In genomic region chr4:15042529-15043167, GRCh38 we compare ENCODE assay signal across 1 cellular context.
TF ChIP-seq lines count a peak whose summit lies in the region.

No MANE protein-coding gene starts in this region.

TF ChIP-seq in HepG2, 621 proteins besides CTCF, POLR2A, EP300 and RAD21:
- TF ChIP-seq, protein P1, sequence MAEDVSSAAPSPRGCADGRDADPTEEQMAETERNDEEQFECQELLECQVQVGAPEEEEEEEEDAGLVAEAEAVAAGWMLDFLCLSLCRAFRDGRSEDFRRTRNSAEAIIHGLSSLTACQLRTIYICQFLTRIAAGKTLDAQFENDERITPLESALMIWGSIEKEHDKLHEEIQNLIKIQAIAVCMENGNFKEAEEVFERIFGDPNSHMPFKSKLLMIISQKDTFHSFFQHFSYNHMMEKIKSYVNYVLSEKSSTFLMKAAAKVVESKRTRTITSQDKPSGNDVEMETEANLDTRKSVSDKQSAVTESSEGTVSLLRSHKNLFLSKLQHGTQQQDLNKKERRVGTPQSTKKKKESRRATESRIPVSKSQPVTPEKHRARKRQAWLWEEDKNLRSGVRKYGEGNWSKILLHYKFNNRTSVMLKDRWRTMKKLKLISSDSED (CRISPR knock-in tag; IDR thresholded peaks at IDR 0.05): no peak
- no peak for TF ChIP-seq HES4 (CRISPR knock-in tag; IDR thresholded peaks at IDR 0.05; ENCODE audit: borderline replicate concordance)
- TF ChIP-seq ZNF350 (CRISPR knock-in tag; IDR thresholded peaks at IDR 0.05; ENCODE audit: borderline replicate concordance, low read depth): no peak
- no peak for TF ChIP-seq CCDC6 (CRISPR knock-in tag; IDR thresholded peaks at IDR 0.05)
